1 cellular context compared by ENCODE assay signal in genomic region chr1:206737729-206738222, GRCh38.
TF ChIP-seq lines count a peak whose summit lies in the region.

No MANE protein-coding gene starts in this region.

TF ChIP-seq in GM12878, 131 proteins besides CTCF, POLR2A, EP300 and RAD21:
- TF ChIP-seq PAX8 (IDR thresholded peaks at IDR 0.05) (no peak), CBFB (IDR thresholded peaks at IDR 0.05; ENCODE audit: low read depth) (peak; percentile 4; the same call in 1 of the 2 replicates), RUNX3 (IDR thresholded peaks at IDR 0.05; ENCODE audit: low read length) (peak; percentile 42), SUPT20H (IDR thresholded peaks at IDR 0.05; ENCODE audit: borderline replicate concordance, control insufficient read depth, low read depth, low read length) (no peak), TCF12 (IDR thresholded peaks at IDR 0.05; ENCODE audit: low read depth, low read length) (no peak), PKNOX1 (IDR thresholded peaks at IDR 0.05) (peak; percentile 45; the same call in 1 of the 2 replicates)
